Comparison of ENCODE assay signal across 1 cellular context in genomic region chr3:49900491-49901153, GRCh38.
TF ChIP-seq lines count a peak whose summit lies in the region.

No MANE protein-coding gene starts in this region.

TF ChIP-seq in SK-N-SH, 30 proteins besides CTCF, POLR2A, EP300 and RAD21 (continued from another document):
- no peak for TF ChIP-seq RXRA (IDR thresholded peaks at IDR 0.05; ENCODE audit: borderline replicate concordance, low read depth)
TF ChIP-seq in SK-N-SH: peak in this region for 2.
